ENCODE assay signal across 8 cellular contexts in genomic region chr20:3045042-3045815, GRCh38. TPM values are rescaled to one million over a fixed set of nuclear protein-coding genes. Genes with fewer than 3 reads are reported as not detected.
A peak's percentile ranks its signal among the peaks of the same experiment; 100 is the strongest.
DNase-seq lines count a peak whose midpoint lies in the region; FAIRE-seq and TF ChIP-seq lines count a peak whose summit lies in the region.

No MANE protein-coding gene starts in this region.

- FAIRE-seq in bronchial epithelial cell (lab: Jason Lieb, UNC) = no peak

- POLR2A ChIA-PET in GM10248 (lab: Yijun Ruan, JAX) = no interaction called here

- peak; percentile 87 for DNase-seq in GM10248 (ENCODE audit: extremely low spot score)
- DNase-seq in H7 = no peak
- DNase-seq in LNCaP clone FGC (ENCODE audit: low read depth) = no peak
- DNase-seq in T-helper 22 cell (ENCODE audit: low read depth) = peak; percentile 29
- DNase-seq in bronchial epithelial cell (ENCODE audit: low read depth) = peak; percentile 72
- DNase-seq in kidney epithelial cell (ENCODE audit: low read depth) = no peak
- DNase-seq in stimulated activated CD4-positive, alpha-beta T cell treated with anti-CD3 and anti-CD28 coated beads, Interleukin-2, amount 100 ng/mL, for 4 hours (ENCODE audit: low read depth) = peak; percentile 13
- DNase-seq in foreskin melanocyte = no peak

- TF ChIP-seq CTCF in GM10248 (IDR thresholded peaks at IDR 0.05; ENCODE audit: control extremely low read depth, extremely low read depth, low read depth, missing control alignments) (no peak), LNCaP clone FGC (IDR thresholded peaks at IDR 0.05; ENCODE audit: control insufficient read depth, extremely low read depth, insufficient read depth) (no peak), bronchial epithelial cell (IDR thresholded peaks at IDR 0.05; ENCODE audit: insufficient read depth, low read length, severe bottlenecking) (no peak), kidney epithelial cell (IDR thresholded peaks at IDR 0.05; ENCODE audit: insufficient read depth, low read length, poor library complexity, severe bottlenecking) (no peak)

- H3K36me3 ChIP-seq in H7 (replicated peaks; ENCODE audit: control insufficient read depth, insufficient read depth, low read length) (peaks cover 17% of the 10 kb centered on the region), bronchial epithelial cell (ENCODE audit: control insufficient read depth, insufficient read depth, low read length) (peaks cover 12% of the 10 kb centered on the region), kidney epithelial cell (ENCODE audit: control insufficient read depth, insufficient read depth, low read length) (peaks cover 7% of the 10 kb centered on the region)

- CTCF ChIA-PET in GM10248 (lab: Yijun Ruan, JAX) = interaction anchor here (2.9 kb wide), 1 partner anchor 9 kb away, joined by 15 read pairs; no protein-coding TSS in a partner anchor

- H3K4me3 ChIP-seq in H7 (ENCODE audit: insufficient read depth, low read depth, low read length) = peak overlapping the region; percentile 96
- H3K4me3 ChIP-seq in LNCaP clone FGC (ENCODE audit: low read depth, low read length) = peak overlapping the region; percentile 85
- H3K4me3 ChIP-seq in bronchial epithelial cell (ENCODE audit: low read depth, low read length) = peak overlapping the region; percentile 75
- peak overlapping the region; percentile 54 for H3K4me3 ChIP-seq in kidney epithelial cell (ENCODE audit: low read depth, low read length)

- no peaks in the 10 kb centered on the region for H3K27me3 ChIP-seq in H7 (ENCODE audit: control insufficient read depth, insufficient read depth, low read length)
- H3K27me3 ChIP-seq in bronchial epithelial cell (ENCODE audit: control insufficient read depth, insufficient read depth, low read length) = no peaks in the 10 kb centered on the region
- H3K27me3 ChIP-seq in kidney epithelial cell (ENCODE audit: control insufficient read depth, insufficient read depth, low read length) = no peaks in the 10 kb centered on the region

RNA-seq across cellular contexts. Expression of gene MRPS26, which starts 0.6 kb away (rescaled TPM):
- total RNA-seq in H7 (2014; rRNA removed; shearing (Covaris generic)) = 133 and 141 TPM in 2 replicates
- total RNA-seq in bronchial epithelial cell (68.0 and 69.5 TPM in 2 replicates), kidney epithelial cell (70.4 and 80.8 TPM in 2 replicates)

RNA-seq across cellular contexts. Expression of gene GNRH2, which starts 1.8 kb away (rescaled TPM):
- total RNA-seq in H7 (2014; rRNA removed; shearing (Covaris generic)) = not detected in 2 replicates
- total RNA-seq in bronchial epithelial cell (0.13 and 0.53 TPM in 2 replicates), kidney epithelial cell (0.27 TPM in 1 of 2 replicates, not detected in the other)

RNA-seq across cellular contexts. Expression of gene OXT, which starts 26.2 kb away (rescaled TPM):
- 1.5 TPM in 1 of 2 replicates, not detected in the other for total RNA-seq in H7 (2014; rRNA removed; shearing (Covaris generic))
- total RNA-seq in bronchial epithelial cell = not detected in 2 replicates
- not detected in 2 replicates for total RNA-seq in kidney epithelial cell

RNA-seq across cellular contexts. Expression of gene AVP, which starts 39.3 kb away (rescaled TPM):
- total RNA-seq in H7 (2014; rRNA removed; shearing (Covaris generic)) = not detected in 2 replicates
- not detected in 2 replicates for total RNA-seq in bronchial epithelial cell
- not detected in 2 replicates for total RNA-seq in kidney epithelial cell

Comparison
In these comparisons a context has a peak if more than half of its experiments do, and no peak if none do; other contexts are left out.
1. DNase-seq: peak in GM10248 (single experiment), T-helper 22 cell (single experiment), bronchial epithelial cell (single experiment) and stimulated activated CD4-positive, alpha-beta T cell treated with anti-CD3 and anti-CD28 coated beads, Interleukin-2, amount 100 ng/mL, for 4 hours (single experiment); none in H7 (single experiment), LNCaP clone FGC (single experiment), kidney epithelial cell (single experiment) and foreskin melanocyte (single experiment).
2. Peak in every context shown above with its lines, with median percentiles within 50 percentile points of each other: H3K4me3 ChIP-seq.